In the genomic region with DNA sequence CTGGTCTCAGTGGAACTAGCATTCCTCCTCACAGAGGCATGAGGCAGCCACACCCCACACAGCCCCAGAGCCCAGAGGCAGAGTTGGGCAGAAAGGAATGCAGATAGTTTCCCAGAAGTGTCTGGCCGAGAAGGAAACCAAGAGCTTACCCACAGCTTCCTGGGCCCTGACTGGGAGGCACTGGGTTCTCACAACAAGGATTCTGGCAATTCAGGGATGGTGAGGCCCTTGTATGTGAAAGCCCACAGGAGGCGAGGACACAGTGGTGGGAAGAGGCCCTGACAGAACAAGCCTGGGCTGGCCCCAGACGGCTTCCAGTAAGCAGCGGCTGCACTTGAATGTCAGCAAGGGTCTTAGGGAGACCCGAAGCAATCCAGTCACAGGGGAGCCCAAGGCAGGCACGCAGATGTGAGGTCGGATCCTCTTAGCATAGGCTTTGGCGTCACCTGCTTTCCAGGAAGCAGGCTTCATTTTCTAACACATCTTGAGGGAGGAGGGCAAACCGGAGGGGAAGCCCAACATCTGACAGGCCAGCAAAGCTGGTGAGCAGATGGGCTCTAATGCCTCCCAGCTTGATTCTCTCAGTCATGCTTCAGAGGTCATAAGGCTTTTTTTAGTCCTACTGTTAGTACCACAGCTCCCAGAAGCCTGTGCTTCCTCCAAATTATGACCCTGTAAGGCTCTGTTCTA, we compare ENCODE assay signal across 8 cellular contexts.
DNase-seq lines count a peak whose midpoint lies in the region; ATAC-seq and TF ChIP-seq lines count a peak whose summit lies in the region.

No MANE protein-coding gene starts in this region.

- TF ChIP-seq CTCF in GM10248 (IDR thresholded peaks at IDR 0.05; ENCODE audit: control extremely low read depth, extremely low read depth, low read depth, missing control alignments) (no peak), WTC11 (IDR thresholded peaks at IDR 0.05) (no peak), heart left ventricle (IDR thresholded peaks at IDR 0.05) (no peak), suprapubic skin (IDR thresholded peaks at IDR 0.05) (no peak)

- no peak for TF ChIP-seq EP300 in suprapubic skin (IDR thresholded peaks at IDR 0.05)

- H3K36me3 Mint-ChIP-seq in WTC11: no peaks in the 10 kb centered on the region

- H3K36me3 ChIP-seq in heart left ventricle: peaks cover 0 to 13% (median 0%) of the 10 kb centered on the region in 9 donors
- H3K36me3 ChIP-seq in suprapubic skin: no peaks in the 10 kb centered on the region

- peak; percentile 89 for ATAC-seq in GM21367 (IDR thresholded peaks at IDR 0.05; ENCODE audit: unreplicated experiment)
- ATAC-seq in WTC11: peak; percentile 75
- peak in 3 of 4 donors; percentile 77 to 83 (median 83) for ATAC-seq in heart left ventricle

- H3K4me3 ChIP-seq in heart left ventricle (no peak overlapping the region), suprapubic skin (no peak overlapping the region)

- DNase-seq in GM10248 (ENCODE audit: extremely low spot score): peak; percentile 74
- DNase-seq in HS-27A (ENCODE audit: low read depth): peak; percentile 49
- DNase-seq in WTC11 (ENCODE audit: low spot score): peak; percentile 25
- DNase-seq in heart left ventricle: no peak
- DNase-seq in suprapubic skin (ENCODE audit: low spot score in 2 of 2): peak in 1 of 2 donors; percentile 65
- no peak for DNase-seq in HPDE6-E6E7 (ENCODE audit: extremely low spot score)
- no peak for DNase-seq in GDM1 (lab: John Stamatoyannopoulos, UW)

- H3K27me3 ChIP-seq in heart left ventricle (no peaks in the 10 kb centered on the region), suprapubic skin (no peaks in the 10 kb centered on the region)

- H3K27ac Mint-ChIP-seq in WTC11: peak overlapping the region; percentile 58

- POLR2A ChIA-PET in GM10248 (lab: Yijun Ruan, JAX): no interaction called here
- POLR2A ChIA-PET in WTC11 (lab: Charles Lee): interaction anchor here (0.8 kb wide), 1 partner anchor 139 kb away, joined by 4 read pairs; no protein-coding TSS in a partner anchor

- 41 to 51% (median 48%) methylated on average over 9 of the region's 9 CpGs for WGBS in heart left ventricle, 4 donors
- 20% methylated on average over 8 of the region's 9 CpGs for WGBS in suprapubic skin

- CTCF ChIA-PET in GM10248 (lab: Yijun Ruan, JAX) (interaction anchor here (0.7 to 3.7 kb wide), 4 partner anchors 19 to 127 kb away, joined by 3 to 12 read pairs (median 4); a partner anchor contains a TSS), WTC11 (lab: Charles Lee) (interaction anchor here (0.6 to 2.2 kb wide), 6 partner anchors 7 to 824 kb away, joined by 3 to 5 read pairs (median 3); no protein-coding TSS in a partner anchor)

- H3K4me1 ChIP-seq in heart left ventricle (peaks cover 0 to 33% (median 20%) of the 10 kb centered on the region in 12 donors), suprapubic skin (peaks cover 26% of the 10 kb centered on the region)

- TF ChIP-seq POLR2A in heart left ventricle (IDR thresholded peaks at IDR 0.05) (no peak), suprapubic skin (IDR thresholded peaks at IDR 0.05) (no peak)

- H3K27ac ChIP-seq in heart left ventricle (peak overlapping the region in 10 of 12 donors; percentile 3 to 75 (median 56)), suprapubic skin (peak overlapping the region; percentile 73)

- H3K4me3 Mint-ChIP-seq in WTC11: no peak overlapping the region

- no peaks in the 10 kb centered on the region for H3K9me3 Mint-ChIP-seq in WTC11

- H3K27me3 Mint-ChIP-seq in WTC11 (ENCODE audit: low read depth): no peaks in the 10 kb centered on the region

- intact Hi-C loops in heart left ventricle (cut with DNase I): no loop called here

- peaks cover 22% of the 10 kb centered on the region for H3K4me1 Mint-ChIP-seq in WTC11

- H3K9me3 ChIP-seq in heart left ventricle (no peaks in the 10 kb centered on the region), suprapubic skin (no peaks in the 10 kb centered on the region)

TF ChIP-seq in WTC11, 78 proteins besides CTCF, POLR2A, EP300 and RAD21 (continues in another document):
- TF ChIP-seq, protein P1, sequence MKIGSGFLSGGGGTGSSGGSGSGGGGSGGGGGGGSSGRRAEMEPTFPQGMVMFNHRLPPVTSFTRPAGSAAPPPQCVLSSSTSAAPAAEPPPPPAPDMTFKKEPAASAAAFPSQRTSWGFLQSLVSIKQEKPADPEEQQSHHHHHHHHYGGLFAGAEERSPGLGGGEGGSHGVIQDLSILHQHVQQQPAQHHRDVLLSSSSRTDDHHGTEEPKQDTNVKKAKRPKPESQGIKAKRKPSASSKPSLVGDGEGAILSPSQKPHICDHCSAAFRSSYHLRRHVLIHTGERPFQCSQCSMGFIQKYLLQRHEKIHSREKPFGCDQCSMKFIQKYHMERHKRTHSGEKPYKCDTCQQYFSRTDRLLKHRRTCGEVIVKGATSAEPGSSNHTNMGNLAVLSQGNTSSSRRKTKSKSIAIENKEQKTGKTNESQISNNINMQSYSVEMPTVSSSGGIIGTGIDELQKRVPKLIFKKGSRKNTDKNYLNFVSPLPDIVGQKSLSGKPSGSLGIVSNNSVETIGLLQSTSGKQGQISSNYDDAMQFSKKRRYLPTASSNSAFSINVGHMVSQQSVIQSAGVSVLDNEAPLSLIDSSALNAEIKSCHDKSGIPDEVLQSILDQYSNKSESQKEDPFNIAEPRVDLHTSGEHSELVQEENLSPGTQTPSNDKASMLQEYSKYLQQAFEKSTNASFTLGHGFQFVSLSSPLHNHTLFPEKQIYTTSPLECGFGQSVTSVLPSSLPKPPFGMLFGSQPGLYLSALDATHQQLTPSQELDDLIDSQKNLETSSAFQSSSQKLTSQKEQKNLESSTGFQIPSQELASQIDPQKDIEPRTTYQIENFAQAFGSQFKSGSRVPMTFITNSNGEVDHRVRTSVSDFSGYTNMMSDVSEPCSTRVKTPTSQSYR (CRISPR knock-in tag; IDR thresholded peaks at IDR 0.05): no peak
- no peak for TF ChIP-seq IRF2 (CRISPR knock-in tag; IDR thresholded peaks at IDR 0.05; ENCODE audit: borderline replicate concordance, low read depth)
- TF ChIP-seq RELA (CRISPR knock-in tag; IDR thresholded peaks at IDR 0.05; ENCODE audit: borderline replicate concordance): no peak
- no peak for TF ChIP-seq ETV6 (CRISPR knock-in tag; IDR thresholded peaks at IDR 0.05)
- no peak for TF ChIP-seq ZSCAN18 (CRISPR knock-in tag; IDR thresholded peaks at IDR 0.05)
- TF ChIP-seq, protein P2, sequence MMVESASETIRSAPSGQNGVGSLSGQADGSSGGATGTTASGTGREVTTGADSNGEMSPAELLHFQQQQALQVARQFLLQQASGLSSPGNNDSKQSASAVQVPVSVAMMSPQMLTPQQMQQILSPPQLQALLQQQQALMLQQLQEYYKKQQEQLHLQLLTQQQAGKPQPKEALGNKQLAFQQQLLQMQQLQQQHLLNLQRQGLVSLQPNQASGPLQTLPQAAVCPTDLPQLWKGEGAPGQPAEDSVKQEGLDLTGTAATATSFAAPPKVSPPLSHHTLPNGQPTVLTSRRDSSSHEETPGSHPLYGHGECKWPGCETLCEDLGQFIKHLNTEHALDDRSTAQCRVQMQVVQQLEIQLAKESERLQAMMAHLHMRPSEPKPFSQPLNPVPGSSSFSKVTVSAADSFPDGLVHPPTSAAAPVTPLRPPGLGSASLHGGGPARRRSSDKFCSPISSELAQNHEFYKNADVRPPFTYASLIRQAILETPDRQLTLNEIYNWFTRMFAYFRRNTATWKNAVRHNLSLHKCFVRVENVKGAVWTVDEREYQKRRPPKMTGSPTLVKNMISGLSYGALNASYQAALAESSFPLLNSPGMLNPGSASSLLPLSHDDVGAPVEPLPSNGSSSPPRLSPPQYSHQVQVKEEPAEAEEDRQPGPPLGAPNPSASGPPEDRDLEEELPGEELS (CRISPR knock-in tag; IDR thresholded peaks at IDR 0.05): no peak
- no peak for TF ChIP-seq GTF2I (CRISPR knock-in tag; conservative IDR thresholded peaks at IDR 0.05)
- TF ChIP-seq FOXP1 (CRISPR knock-in tag; IDR thresholded peaks at IDR 0.05; ENCODE audit: borderline replicate concordance): no peak
- TF ChIP-seq, protein P3, sequence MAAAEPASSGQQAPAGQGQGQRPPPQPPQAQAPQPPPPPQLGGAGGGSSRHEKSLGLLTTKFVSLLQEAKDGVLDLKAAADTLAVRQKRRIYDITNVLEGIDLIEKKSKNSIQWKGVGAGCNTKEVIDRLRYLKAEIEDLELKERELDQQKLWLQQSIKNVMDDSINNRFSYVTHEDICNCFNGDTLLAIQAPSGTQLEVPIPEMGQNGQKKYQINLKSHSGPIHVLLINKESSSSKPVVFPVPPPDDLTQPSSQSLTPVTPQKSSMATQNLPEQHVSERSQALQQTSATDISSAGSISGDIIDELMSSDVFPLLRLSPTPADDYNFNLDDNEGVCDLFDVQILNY (CRISPR knock-in tag; IDR thresholded peaks at IDR 0.05): no peak
- no peak for TF ChIP-seq ZNF416 (CRISPR knock-in tag; IDR thresholded peaks at IDR 0.05)
- TF ChIP-seq, protein P4, sequence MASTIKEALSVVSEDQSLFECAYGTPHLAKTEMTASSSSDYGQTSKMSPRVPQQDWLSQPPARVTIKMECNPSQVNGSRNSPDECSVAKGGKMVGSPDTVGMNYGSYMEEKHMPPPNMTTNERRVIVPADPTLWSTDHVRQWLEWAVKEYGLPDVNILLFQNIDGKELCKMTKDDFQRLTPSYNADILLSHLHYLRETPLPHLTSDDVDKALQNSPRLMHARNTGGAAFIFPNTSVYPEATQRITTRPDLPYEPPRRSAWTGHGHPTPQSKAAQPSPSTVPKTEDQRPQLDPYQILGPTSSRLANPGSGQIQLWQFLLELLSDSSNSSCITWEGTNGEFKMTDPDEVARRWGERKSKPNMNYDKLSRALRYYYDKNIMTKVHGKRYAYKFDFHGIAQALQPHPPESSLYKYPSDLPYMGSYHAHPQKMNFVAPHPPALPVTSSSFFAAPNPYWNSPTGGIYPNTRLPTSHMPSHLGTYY (CRISPR knock-in tag; IDR thresholded peaks at IDR 0.05): no peak
- TF ChIP-seq KAT7 (CRISPR knock-in tag; IDR thresholded peaks at IDR 0.05; ENCODE audit: borderline replicate concordance): no peak
- no peak for TF ChIP-seq NR2C2 (CRISPR knock-in tag; IDR thresholded peaks at IDR 0.05)
- no peak for TF ChIP-seq RORB (CRISPR knock-in tag; IDR thresholded peaks at IDR 0.05)
- TF ChIP-seq PRRX2 (CRISPR knock-in tag; IDR thresholded peaks at IDR 0.05): no peak
- TF ChIP-seq MYBL2 (CRISPR knock-in tag; IDR thresholded peaks at IDR 0.05): no peak
- TF ChIP-seq ZNF121 (CRISPR knock-in tag; IDR thresholded peaks at IDR 0.05): no peak

Comparison
In these comparisons a context has a peak if more than half of its experiments do, and no peak if none do; other contexts are left out.
1. DNase-seq: peak in GM10248 (single experiment), HS-27A (single experiment) and WTC11 (single experiment); none in heart left ventricle (0 of 5), HPDE6-E6E7 (single experiment) and GDM1 (single experiment).
2. Peak in every context shown above with its lines, with median percentiles within 50 percentile points of each other: ATAC-seq.